In genomic region chr1:183871142-183871541, GRCh38 we compare ENCODE assay signal across 9 cellular contexts.
DNase-seq lines count a peak whose midpoint lies in the region; ATAC-seq, FAIRE-seq and TF ChIP-seq lines count a peak whose summit lies in the region.
"Had no signal": no experiment of that assay in that cellular context is flagged by ENCODE, and none has a peak within 500 bp of the region (broad histone marks: within the 10 kb centered on the region; RNA-seq: fewer than 3 reads in every experiment).

No MANE protein-coding gene starts in this region.

- no peaks in the 10 kb centered on the region for H3K36me3 ChIP-seq in Panc1 (ENCODE audit: control insufficient read depth, insufficient read depth, low read length)

- no peak for TF ChIP-seq CTCF in Panc1 (IDR thresholded peaks at IDR 0.05)

- CTCF ChIA-PET in Panc1 (lab: Charles Lee), result interaction anchor here (0.8 kb wide), 1 partner anchor 45 kb away, joined by 3 read pairs; no protein-coding TSS in a partner anchor
- CTCF ChIA-PET in activated CD8-positive, alpha-beta T cell treated with anti-CD3 and anti-CD28 coated beads, Interleukin-2, amount 10 ng/mL, durations not matched to agents 7 days and 5 days (lab: Charles Lee), result interaction anchor here (0.7 kb wide), 1 partner anchor 216 kb away, joined by 3 read pairs; no protein-coding TSS in a partner anchor

- in situ Hi-C loops in Panc1 (cut with HindIII; ENCODE audit: low pct_unique_long_range_greater_than_20kb, low sequenced_read_pairs), result no loop called here

- no peaks in the 10 kb centered on the region for H3K27me3 Mint-ChIP-seq in activated CD8-positive, alpha-beta T cell treated with anti-CD3 and anti-CD28 coated beads, Interleukin-2, amount 10 ng/mL, durations not matched to agents 7 days and 5 days (ENCODE audit: low read depth)
- H3K27me3 Mint-ChIP-seq: memory B cell had no signal

- H3K27me3 ChIP-seq in Panc1 (ENCODE audit: control insufficient read depth, insufficient read depth, low read length), result no peaks in the 10 kb centered on the region

- peaks cover 3% of the 10 kb centered on the region; the same call in 1 of the 2 replicates for H3K4me1 ChIP-seq in Panc1 (ENCODE audit: control insufficient read depth, insufficient read depth, low read length)

- peak; percentile 57 for FAIRE-seq in GM18507 (lab: Jason Lieb, UNC)

- H3K36me3 Mint-ChIP-seq in activated CD8-positive, alpha-beta T cell treated with anti-CD3 and anti-CD28 coated beads, Interleukin-2, amount 10 ng/mL, durations not matched to agents 7 days and 5 days (ENCODE audit: low read depth), result peaks cover 2% of the 10 kb centered on the region
- H3K36me3 Mint-ChIP-seq: memory B cell had no signal

- peaks cover 13% of the 10 kb centered on the region for H3K4me1 Mint-ChIP-seq in activated CD8-positive, alpha-beta T cell treated with anti-CD3 and anti-CD28 coated beads, Interleukin-2, amount 10 ng/mL, durations not matched to agents 7 days and 5 days (ENCODE audit: low read depth)

- 0 out of 4 replicates have a peak overlapping the region, but pooled peaks of 1 of the 2 experiments have one; percentile 7 for H3K4me3 ChIP-seq in Panc1 (ENCODE audit: low read depth in 2 of 2, low read length in 2 of 2)

- H3K27ac ChIP-seq in Panc1 (ENCODE audit: low read length), result no peak overlapping the region

- no peak overlapping the region for H3K27ac Mint-ChIP-seq in activated CD8-positive, alpha-beta T cell treated with anti-CD3 and anti-CD28 coated beads, Interleukin-2, amount 10 ng/mL, durations not matched to agents 7 days and 5 days
- H3K27ac Mint-ChIP-seq: memory B cell had no signal

- POLR2A ChIA-PET in Panc1 (lab: Charles Lee), result interaction anchor here (0.7 kb wide), 1 partner anchor 121 kb away, joined by 3 read pairs; no protein-coding TSS in a partner anchor
- POLR2A ChIA-PET in activated CD8-positive, alpha-beta T cell treated with anti-CD3 and anti-CD28 coated beads, Interleukin-2, amount 10 ng/mL, durations not matched to agents 7 days and 5 days (lab: Charles Lee), result no interaction called here

- no peaks in the 10 kb centered on the region for H3K9me3 Mint-ChIP-seq in activated CD8-positive, alpha-beta T cell treated with anti-CD3 and anti-CD28 coated beads, Interleukin-2, amount 10 ng/mL, durations not matched to agents 7 days and 5 days (ENCODE audit: insufficient read depth)
- H3K9me3 Mint-ChIP-seq: memory B cell had no signal

- no peak overlapping the region for H3K4me3 Mint-ChIP-seq in activated CD8-positive, alpha-beta T cell treated with anti-CD3 and anti-CD28 coated beads, Interleukin-2, amount 10 ng/mL, durations not matched to agents 7 days and 5 days
- H3K4me3 Mint-ChIP-seq: memory B cell had no signal

- DNase-seq in GM18507 (ENCODE audit: extremely low spot score, insufficient read length, low read depth) (no peak), Panc1 (ENCODE audit: low read depth, low spot score) (peak; percentile 98), fibroblast of peridontal ligament (ENCODE audit: extremely low read depth) (peak; percentile 58), pons (ENCODE audit: low spot score) (peak; percentile 97), HK-2 (ENCODE audit: unreplicated experiment) (no peak), NOMO-1 treated with dmso at 0.1 percent for 144 hours (lab: John Stamatoyannopoulos, UW; ENCODE audit: unreplicated experiment) (no peak)
- DNase-seq in activated T-cell treated with anti-CD3 and anti-CD28 coated beads, Interleukin-2, amount 50 U/mL, for 48 hours, result no peak
- no peak for DNase-seq in activated CD8-positive, alpha-beta T cell treated with anti-CD3 and anti-CD28 coated beads, Interleukin-2, amount 10 ng/mL, durations not matched to agents 7 days and 5 days

- no TSS peak for BruUV-seq in Panc1 (replicated peaks; lab: Mats Ljungman, UMichigan)

- H3K9me3 ChIP-seq in Panc1 (ENCODE audit: control insufficient read depth, insufficient read depth, low read depth, low read length), result no peaks in the 10 kb centered on the region

- intact Hi-C loops in Panc1 (cut with micrococcal nuclease; ENCODE audit: unreplicated experiment), result no loop called here

- peak; percentile 80 for ATAC-seq in Panc1
- ATAC-seq in activated CD8-positive, alpha-beta T cell treated with anti-CD3 and anti-CD28 coated beads, Interleukin-2, amount 10 ng/mL, durations not matched to agents 7 days and 5 days, result no peak

Comparison
In these comparisons a context has a peak if more than half of its experiments do, and no peak if none do; other contexts are left out.
1. DNase-seq: peak in Panc1 (single experiment), fibroblast of peridontal ligament (single experiment) and pons (single experiment); none in GM18507 (single experiment), HK-2 (single experiment), activated T-cell treated with anti-CD3 and anti-CD28 coated beads, Interleukin-2, amount 50 U/mL, for 48 hours (0 of 2), NOMO-1 treated with dmso at 0.1 percent for 144 hours (single experiment) and activated CD8-positive, alpha-beta T cell treated with anti-CD3 and anti-CD28 coated beads, Interleukin-2, amount 10 ng/mL, durations not matched to agents 7 days and 5 days (single experiment).